In genomic region chr19:3451451-3451866, GRCh38 we compare ENCODE assay signal across 1 cellular context.
TF ChIP-seq lines count a peak whose summit lies in the region.

No MANE protein-coding gene starts in this region.

TF ChIP-seq in SK-N-SH, 30 proteins besides CTCF, POLR2A, EP300 and RAD21 (continued from another document):
- TF ChIP-seq, protein P1, sequence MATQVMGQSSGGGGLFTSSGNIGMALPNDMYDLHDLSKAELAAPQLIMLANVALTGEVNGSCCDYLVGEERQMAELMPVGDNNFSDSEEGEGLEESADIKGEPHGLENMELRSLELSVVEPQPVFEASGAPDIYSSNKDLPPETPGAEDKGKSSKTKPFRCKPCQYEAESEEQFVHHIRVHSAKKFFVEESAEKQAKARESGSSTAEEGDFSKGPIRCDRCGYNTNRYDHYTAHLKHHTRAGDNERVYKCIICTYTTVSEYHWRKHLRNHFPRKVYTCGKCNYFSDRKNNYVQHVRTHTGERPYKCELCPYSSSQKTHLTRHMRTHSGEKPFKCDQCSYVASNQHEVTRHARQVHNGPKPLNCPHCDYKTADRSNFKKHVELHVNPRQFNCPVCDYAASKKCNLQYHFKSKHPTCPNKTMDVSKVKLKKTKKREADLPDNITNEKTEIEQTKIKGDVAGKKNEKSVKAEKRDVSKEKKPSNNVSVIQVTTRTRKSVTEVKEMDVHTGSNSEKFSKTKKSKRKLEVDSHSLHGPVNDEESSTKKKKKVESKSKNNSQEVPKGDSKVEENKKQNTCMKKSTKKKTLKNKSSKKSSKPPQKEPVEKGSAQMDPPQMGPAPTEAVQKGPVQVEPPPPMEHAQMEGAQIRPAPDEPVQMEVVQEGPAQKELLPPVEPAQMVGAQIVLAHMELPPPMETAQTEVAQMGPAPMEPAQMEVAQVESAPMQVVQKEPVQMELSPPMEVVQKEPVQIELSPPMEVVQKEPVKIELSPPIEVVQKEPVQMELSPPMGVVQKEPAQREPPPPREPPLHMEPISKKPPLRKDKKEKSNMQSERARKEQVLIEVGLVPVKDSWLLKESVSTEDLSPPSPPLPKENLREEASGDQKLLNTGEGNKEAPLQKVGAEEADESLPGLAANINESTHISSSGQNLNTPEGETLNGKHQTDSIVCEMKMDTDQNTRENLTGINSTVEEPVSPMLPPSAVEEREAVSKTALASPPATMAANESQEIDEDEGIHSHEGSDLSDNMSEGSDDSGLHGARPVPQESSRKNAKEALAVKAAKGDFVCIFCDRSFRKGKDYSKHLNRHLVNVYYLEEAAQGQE (IDR thresholded peaks at IDR 0.05; ENCODE audit: low read depth, low read length), result no peak
- TF ChIP-seq MXI1 (IDR thresholded peaks at IDR 0.05; ENCODE audit: low read depth, low read length), result no peak
- TF ChIP-seq PBX3 (IDR thresholded peaks at IDR 0.05), result no peak
- TF ChIP-seq RXRA (IDR thresholded peaks at IDR 0.05; ENCODE audit: borderline replicate concordance, low read depth), result no peak
- TF ChIP-seq, protein P2, sequence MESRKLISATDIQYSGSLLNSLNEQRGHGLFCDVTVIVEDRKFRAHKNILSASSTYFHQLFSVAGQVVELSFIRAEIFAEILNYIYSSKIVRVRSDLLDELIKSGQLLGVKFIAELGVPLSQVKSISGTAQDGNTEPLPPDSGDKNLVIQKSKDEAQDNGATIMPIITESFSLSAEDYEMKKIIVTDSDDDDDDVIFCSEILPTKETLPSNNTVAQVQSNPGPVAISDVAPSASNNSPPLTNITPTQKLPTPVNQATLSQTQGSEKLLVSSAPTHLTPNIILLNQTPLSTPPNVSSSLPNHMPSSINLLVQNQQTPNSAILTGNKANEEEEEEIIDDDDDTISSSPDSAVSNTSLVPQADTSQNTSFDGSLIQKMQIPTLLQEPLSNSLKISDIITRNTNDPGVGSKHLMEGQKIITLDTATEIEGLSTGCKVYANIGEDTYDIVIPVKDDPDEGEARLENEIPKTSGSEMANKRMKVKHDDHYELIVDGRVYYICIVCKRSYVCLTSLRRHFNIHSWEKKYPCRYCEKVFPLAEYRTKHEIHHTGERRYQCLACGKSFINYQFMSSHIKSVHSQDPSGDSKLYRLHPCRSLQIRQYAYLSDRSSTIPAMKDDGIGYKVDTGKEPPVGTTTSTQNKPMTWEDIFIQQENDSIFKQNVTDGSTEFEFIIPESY (IDR thresholded peaks at IDR 0.05; ENCODE audit: borderline replicate concordance, low read depth), result no peak
- no peak for TF ChIP-seq USF2 (IDR thresholded peaks at IDR 0.05; ENCODE audit: borderline replicate concordance, low read depth, low read length)
- TF ChIP-seq FOSL2 (IDR thresholded peaks at IDR 0.05; ENCODE audit: borderline replicate concordance, low read depth), result no peak
- no peak for TF ChIP-seq NFIC (IDR thresholded peaks at IDR 0.05; ENCODE audit: borderline replicate concordance)
- TF ChIP-seq CHD2 (IDR thresholded peaks at IDR 0.05; ENCODE audit: low read length, partially characterized antibody), result no peak
